14 cellular contexts compared by ENCODE assay signal in the genomic region with DNA sequence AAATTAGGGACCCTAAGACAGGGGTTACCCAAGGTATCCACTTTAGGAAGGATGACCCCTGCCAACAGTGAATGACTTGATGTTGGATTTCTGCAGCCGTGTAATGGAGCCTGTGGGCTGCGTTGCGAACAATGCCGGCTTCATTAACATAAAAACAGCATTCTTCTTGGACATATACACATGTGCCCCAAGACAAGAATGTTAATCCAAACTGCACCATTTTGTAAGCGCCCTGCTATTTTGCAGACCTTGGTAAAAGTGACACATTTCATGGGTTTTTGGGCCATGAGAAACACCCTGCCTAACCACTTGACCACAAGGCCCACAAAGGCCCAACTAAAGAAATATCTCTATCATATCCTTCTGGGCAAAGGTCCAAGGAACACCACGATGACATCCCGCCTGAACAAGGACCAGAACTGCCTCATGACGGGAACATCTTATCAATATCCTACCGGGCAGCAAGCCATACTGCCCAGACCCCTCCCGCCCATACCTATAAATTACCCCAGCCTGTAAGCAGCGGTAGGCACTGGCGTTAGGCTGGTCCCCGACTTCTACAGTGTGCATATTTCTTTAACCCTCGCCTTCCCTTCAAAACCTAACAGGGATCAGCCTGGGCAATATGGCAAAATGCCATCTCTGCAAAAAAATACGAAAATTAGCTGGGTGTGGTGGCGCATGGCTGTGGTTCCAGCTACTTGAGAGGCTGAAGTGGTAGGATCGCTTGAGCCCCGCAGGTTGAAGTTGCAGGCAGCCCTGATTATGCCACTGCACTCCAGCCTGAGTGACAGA. TPM values are rescaled to one million over a fixed set of nuclear protein-coding genes. Genes with fewer than 3 reads are reported as not detected.
A peak's percentile ranks its signal among the peaks of the same experiment; 100 is the strongest.
DNase-seq lines count a peak whose midpoint lies in the region; ATAC-seq, FAIRE-seq and TF ChIP-seq lines count a peak whose summit lies in the region.
"Had no signal": no experiment of that assay in that cellular context is flagged by ENCODE, and none has a peak within 500 bp of the region (broad histone marks: within the 10 kb centered on the region; RNA-seq: fewer than 3 reads in every experiment).

No MANE protein-coding gene starts in this region.

- H4K5ac ChIP-seq in H9 (ENCODE audit: insufficient read length, low read depth, low read length) = no peak overlapping the region

- no peak overlapping the region for H3K56ac ChIP-seq in H9 (ENCODE audit: insufficient read length, low read depth, low read length)

- no peaks in the 10 kb centered on the region for H3K9me3 ChIP-seq in RWPE2 (ENCODE audit: severe bottlenecking)
- H3K9me3 ChIP-seq in parathyroid adenoma (ENCODE audit: control insufficient read depth, low read length) = no peaks in the 10 kb centered on the region
- no peaks in the 10 kb centered on the region for H3K9me3 ChIP-seq in H9 (ENCODE audit: control insufficient read depth, low read depth, low read length)

- H2BK5ac ChIP-seq in H9 (ENCODE audit: insufficient read length, low read length) = no peak overlapping the region

- H3K23me2 ChIP-seq in H9 (ENCODE audit: insufficient read length, low read depth, low read length, poor library complexity, severe bottlenecking) = no peaks in the 10 kb centered on the region

- no peak overlapping the region for H2BK120ac ChIP-seq in H9 (ENCODE audit: low read depth, low read length, poor library complexity, severe bottlenecking)

- peaks cover 0 to 3% of the 10 kb centered on the region in 2 experiments; a peak in 1 of 5 replicates for H3K9me3 Mint-ChIP-seq in H9

- H3K4me1 Mint-ChIP-seq in H9 = peaks cover 0 to 2% of the 10 kb centered on the region in 2 experiments; a peak in 1 of 4 replicates

- no peak overlapping the region for H4K91ac ChIP-seq in H9 (ENCODE audit: insufficient read length, low read depth, low read length)

- H3K79me2 ChIP-seq in parathyroid adenoma (no peaks in the 10 kb centered on the region), H9 (ENCODE audit: insufficient read depth, low read length) (no peaks in the 10 kb centered on the region; the same call in 1 of the 2 replicates)

- DNase-seq in GM18507 (ENCODE audit: extremely low spot score, insufficient read length, low read depth) (no peak), RWPE2 (ENCODE audit: low spot score) (no peak), glomerular endothelial cell (ENCODE audit: extremely low read depth, low read depth, low spot score) (peak; percentile 68), NCI-H2107 treated with DMSO at 0.1 percent for 48 hours (lab: John Stamatoyannopoulos, UW; ENCODE audit: unreplicated experiment) (no peak), H9 (no peak)
- DNase-seq: head of caudate nucleus; NCI-H2107; stimulated activated CD4-positive, alpha-beta T cell treated with anti-CD3 and anti-CD28 coated beads, Interleukin-4, amount 100 ng/mL, for 1 hour had no signal

- H3K9ac ChIP-seq in parathyroid adenoma (no peak overlapping the region), H9 (ENCODE audit: extremely low read depth, insufficient read length, low read length) (no peak overlapping the region)

- no peak overlapping the region for H3K18ac ChIP-seq in H9 (ENCODE audit: insufficient read length, low read depth, low read length)

- no peak overlapping the region for H3K4ac ChIP-seq in H9 (ENCODE audit: low read depth, low read length)

- H2BK15ac ChIP-seq in H9 (ENCODE audit: low read depth, low read length) = no peak overlapping the region

- H2AFZ ChIP-seq in parathyroid adenoma = peak overlapping the region; percentile 10
- H2AFZ ChIP-seq in H9 (ENCODE audit: low read length) = no peak overlapping the region

- no peak overlapping the region for H3K23ac ChIP-seq in H9 (ENCODE audit: insufficient read length, low read depth, low read length)

- H4K20me1 ChIP-seq in H9 (ENCODE audit: control insufficient read depth, insufficient read depth, insufficient read length) = no peaks in the 10 kb centered on the region

- H3K79me1 ChIP-seq in H9 (ENCODE audit: insufficient read depth, low read depth, low read length, poor library complexity, severe bottlenecking) = no peaks in the 10 kb centered on the region

- no peak for ATAC-seq in RWPE2 (ENCODE audit: low read depth)
- ATAC-seq in GM21515 (IDR thresholded peaks at IDR 0.05; ENCODE audit: unreplicated experiment) = no peak
- no peak for ATAC-seq in GM18861 (IDR thresholded peaks at IDR 0.05; ENCODE audit: unreplicated experiment)

- H3K4me3 ChIP-seq in RWPE2 (ENCODE audit: severe bottlenecking) = no peak overlapping the region
- H3K4me3 ChIP-seq in parathyroid adenoma (ENCODE audit: low read depth, low read length) = no peak overlapping the region
- H3K4me3 ChIP-seq: cardiac muscle cell, SK-N-MC had no signal

- H3K27me3 Mint-ChIP-seq in H9 (ENCODE audit: low read depth) = no peaks in the 10 kb centered on the region

- H3K14ac ChIP-seq in H9 (ENCODE audit: insufficient read depth, low read length) = no peak overlapping the region

- H3K27ac Mint-ChIP-seq in H9 = no peak overlapping the region

- H3K4me1 ChIP-seq in RWPE2 (ENCODE audit: insufficient read depth, poor library complexity, severe bottlenecking) = peaks cover 12% of the 10 kb centered on the region
- no peaks in the 10 kb centered on the region for H3K4me1 ChIP-seq in parathyroid adenoma
- no peaks in the 10 kb centered on the region for H3K4me1 ChIP-seq in H9 (ENCODE audit: insufficient read depth, low read length)

- no peak overlapping the region for H2BK12ac ChIP-seq in H9 (ENCODE audit: insufficient read length, low read depth, low read length)

- no peak overlapping the region for H2AK5ac ChIP-seq in H9 (ENCODE audit: insufficient read length, low read length)

- H3T11ph ChIP-seq in H9 (ENCODE audit: low read length) = no peak overlapping the region

- no peak overlapping the region for H3K4me3 Mint-ChIP-seq in H9
- H3K4me3 Mint-ChIP-seq: nephron had no signal

- no peaks in the 10 kb centered on the region for H3K36me3 Mint-ChIP-seq in H9 (ENCODE audit: insufficient read depth in 1 of 3, low read depth in 3 of 3)

- no CpG with 5 or more reads among the region's 18 CpGs for WGBS in H9 (ENCODE audit: extremely low coverage, insufficient read length, low lambda C conversion rate)

- no peak overlapping the region for H3K4me2 ChIP-seq in parathyroid adenoma (ENCODE audit: low read length)
- no peak overlapping the region for H3K4me2 ChIP-seq in H9 (ENCODE audit: insufficient read depth, insufficient read length, low read length)

- H3K27ac ChIP-seq in RWPE2 (ENCODE audit: poor library complexity, severe bottlenecking) (peak overlapping the region; percentile 59), parathyroid adenoma (peak overlapping the region; percentile 18), H9 (ENCODE audit: insufficient read length, low read depth, low read length) (no peak overlapping the region)
- H3K27ac ChIP-seq: cardiac muscle cell, SK-N-MC had no signal

- TF ChIP-seq CTCF in RWPE2 (IDR thresholded peaks at IDR 0.05; ENCODE audit: poor library complexity, severe bottlenecking) (no peak), parathyroid adenoma (IDR thresholded peaks at IDR 0.05) (no peak), H9 (conservative IDR thresholded peaks at IDR 0.05) (no peak)

- FAIRE-seq in GM18507 (lab: Jason Lieb, UNC) = peak; percentile 12

- H2BK20ac ChIP-seq in H9 (ENCODE audit: low read depth, low read length, poor library complexity, severe bottlenecking) = no peak overlapping the region

- H3K27me3 ChIP-seq in RWPE2 (ENCODE audit: insufficient read depth, poor library complexity, severe bottlenecking) (no peaks in the 10 kb centered on the region), parathyroid adenoma (ENCODE audit: control insufficient read depth, insufficient read depth, low read length) (no peaks in the 10 kb centered on the region), H9 (ENCODE audit: insufficient read depth, low read length) (no peaks in the 10 kb centered on the region)
- H3K27me3 ChIP-seq: cardiac muscle cell had no signal

- H3K36me3 ChIP-seq in RWPE2 (ENCODE audit: low read depth) = no peaks in the 10 kb centered on the region
- H3K36me3 ChIP-seq in parathyroid adenoma (ENCODE audit: control insufficient read depth, insufficient read depth, low read length) = no peaks in the 10 kb centered on the region
- H3K36me3 ChIP-seq: cardiac muscle cell had no signal

- no peak overlapping the region for H4K8ac ChIP-seq in H9 (replicated peaks; ENCODE audit: insufficient read length, low read depth, low read length)

RNA-seq across cellular contexts. Expression of gene PDCD1LG2, which starts 9.7 kb away (rescaled TPM):
- total RNA-seq in glomerular endothelial cell (20.4 and 27.0 TPM in 2 replicates), H9 (2021) (not detected in 2 replicates)
- total RNA-seq: cardiac muscle cell had no signal

RNA-seq across cellular contexts. Expression of gene CD274, which starts 50.3 kb away (rescaled TPM):
- total RNA-seq in glomerular endothelial cell = 15.5 and 18.2 TPM in 2 replicates
- 0.13 TPM in 1 of 2 replicates, not detected in the other for total RNA-seq in H9 (2021)
- total RNA-seq: cardiac muscle cell had no signal

Comparison
In these comparisons a context has a peak if more than half of its experiments do, and no peak if none do; other contexts are left out.
1. RNA of gene PDCD1LG2, which starts 9.7 kb away (total RNA-seq): 20.4 to 27.0 TPM in glomerular endothelial cell; not detected in H9; every median in the first group is over 10 times any median in the second.
2. RNA of gene CD274, which starts 50.3 kb away (total RNA-seq): 15.5 to 18.2 TPM in glomerular endothelial cell; 0.13 TPM in H9; every median in the first group is over 10 times any median in the second.